ENCODE assay signal across 1 cellular context in the genomic region with DNA sequence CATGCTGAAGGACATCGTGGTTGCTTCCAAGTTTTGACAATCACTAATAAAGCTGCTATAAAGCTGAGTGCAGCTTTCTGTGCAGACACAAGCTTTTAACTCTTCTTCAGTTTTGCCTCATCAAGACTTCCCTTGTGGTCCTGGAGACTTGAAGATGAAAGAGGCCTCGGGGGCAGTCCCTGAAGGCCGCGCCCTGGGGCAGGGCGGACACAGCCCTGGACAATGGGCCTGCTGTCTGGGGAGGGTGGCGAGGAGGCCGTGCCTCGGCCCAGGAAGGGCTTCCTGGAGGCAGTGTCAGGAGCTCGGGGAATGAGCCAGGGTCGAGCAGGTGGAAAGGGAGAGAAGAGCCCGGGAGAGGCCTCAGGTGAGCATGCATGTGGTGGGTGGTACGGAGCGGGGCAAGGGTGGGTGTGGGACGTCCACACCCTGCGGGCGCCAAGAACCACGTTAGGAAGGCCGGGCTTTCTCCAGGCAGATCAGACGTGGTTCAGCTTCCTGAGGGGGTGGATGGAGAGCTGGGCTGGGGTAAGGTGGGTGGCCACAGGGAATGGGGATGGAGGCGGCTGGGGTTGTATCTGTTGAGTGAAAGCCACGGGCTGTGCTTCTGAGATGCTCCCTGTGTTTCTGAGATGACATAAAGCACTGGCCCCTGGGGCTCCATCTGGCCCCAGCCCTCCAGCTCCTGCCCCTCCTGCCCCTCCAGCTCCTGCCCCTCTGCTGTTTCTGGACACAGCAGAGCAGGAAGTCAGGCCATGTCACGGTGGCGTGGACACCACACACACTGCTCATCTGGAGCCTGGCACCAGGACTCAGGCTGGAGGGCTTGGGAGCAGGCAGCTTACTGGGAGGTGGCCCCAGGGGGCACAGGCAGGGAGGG.
TF ChIP-seq lines count a peak whose summit lies in the region.

No MANE protein-coding gene starts in this region.

TF ChIP-seq in GM12878, 131 proteins besides CTCF, POLR2A, EP300 and RAD21 (continued from another document):
- TF ChIP-seq, protein P1, sequence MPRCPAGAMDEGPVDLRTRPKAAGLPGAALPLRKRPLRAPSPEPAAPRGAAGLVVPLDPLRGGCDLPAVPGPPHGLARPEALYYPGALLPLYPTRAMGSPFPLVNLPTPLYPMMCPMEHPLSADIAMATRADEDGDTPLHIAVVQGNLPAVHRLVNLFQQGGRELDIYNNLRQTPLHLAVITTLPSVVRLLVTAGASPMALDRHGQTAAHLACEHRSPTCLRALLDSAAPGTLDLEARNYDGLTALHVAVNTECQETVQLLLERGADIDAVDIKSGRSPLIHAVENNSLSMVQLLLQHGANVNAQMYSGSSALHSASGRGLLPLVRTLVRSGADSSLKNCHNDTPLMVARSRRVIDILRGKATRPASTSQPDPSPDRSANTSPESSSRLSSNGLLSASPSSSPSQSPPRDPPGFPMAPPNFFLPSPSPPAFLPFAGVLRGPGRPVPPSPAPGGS (IDR thresholded peaks at IDR 0.05; ENCODE audit: borderline replicate concordance, insufficient read depth, low read depth, low read length, poor library complexity, severe bottlenecking) = no peak
- TF ChIP-seq ZNF384 (IDR thresholded peaks at IDR 0.05; ENCODE audit: borderline replicate concordance, low read depth, low read length) (no peak), SPI1 (IDR thresholded peaks at IDR 0.05; ENCODE audit: borderline replicate concordance, insufficient read depth, low read depth, low read length) (no peak), CEBPB (IDR thresholded peaks at IDR 0.05; ENCODE audit: borderline replicate concordance in 1 of 2, low read depth in 2 of 2, low read length in 2 of 2) (no peak), MTA3 (IDR thresholded peaks at IDR 0.05; ENCODE audit: borderline replicate concordance, low read length) (no peak), BRCA1 (IDR thresholded peaks at IDR 0.05; ENCODE audit: low read depth, low read length) (no peak)
- TF ChIP-seq, protein P2, sequence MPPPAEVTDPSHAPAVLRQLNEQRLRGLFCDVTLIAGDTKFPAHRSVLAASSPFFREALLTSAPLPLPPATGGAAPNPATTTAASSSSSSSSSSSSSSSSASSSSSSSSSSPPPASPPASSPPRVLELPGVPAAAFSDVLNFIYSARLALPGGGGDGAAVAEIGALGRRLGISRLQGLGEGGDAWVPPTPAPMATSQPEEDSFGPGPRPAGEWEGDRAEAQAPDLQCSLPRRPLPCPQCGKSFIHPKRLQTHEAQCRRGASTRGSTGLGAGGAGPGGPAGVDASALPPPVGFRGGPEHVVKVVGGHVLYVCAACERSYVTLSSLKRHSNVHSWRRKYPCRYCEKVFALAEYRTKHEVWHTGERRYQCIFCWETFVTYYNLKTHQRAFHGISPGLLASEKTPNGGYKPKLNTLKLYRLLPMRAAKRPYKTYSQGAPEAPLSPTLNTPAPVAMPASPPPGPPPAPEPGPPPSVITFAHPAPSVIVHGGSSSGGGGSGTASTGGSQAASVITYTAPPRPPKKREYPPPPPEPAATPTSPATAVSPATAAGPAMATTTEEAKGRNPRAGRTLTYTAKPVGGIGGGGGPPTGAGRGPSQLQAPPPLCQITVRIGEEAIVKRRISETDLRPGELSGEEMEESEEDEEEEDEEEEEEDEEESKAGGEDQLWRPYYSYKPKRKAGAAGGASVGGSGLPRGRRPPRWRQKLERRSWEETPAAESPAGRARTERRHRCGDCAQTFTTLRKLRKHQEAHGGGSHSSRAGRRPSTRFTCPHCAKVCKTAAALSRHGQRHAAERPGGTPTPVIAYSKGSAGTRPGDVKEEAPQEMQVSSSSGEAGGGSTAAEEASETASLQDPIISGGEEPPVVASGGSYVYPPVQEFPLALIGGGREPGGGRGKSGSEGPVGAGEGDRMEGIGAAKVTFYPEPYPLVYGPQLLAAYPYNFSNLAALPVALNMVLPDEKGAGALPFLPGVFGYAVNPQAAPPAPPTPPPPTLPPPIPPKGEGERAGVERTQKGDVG (CRISPR knock-in tag; IDR thresholded peaks at IDR 0.05) = no peak
- TF ChIP-seq, protein P3, sequence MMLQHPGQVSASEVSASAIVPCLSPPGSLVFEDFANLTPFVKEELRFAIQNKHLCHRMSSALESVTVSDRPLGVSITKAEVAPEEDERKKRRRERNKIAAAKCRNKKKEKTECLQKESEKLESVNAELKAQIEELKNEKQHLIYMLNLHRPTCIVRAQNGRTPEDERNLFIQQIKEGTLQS (IDR thresholded peaks at IDR 0.05; ENCODE audit: borderline replicate concordance, extremely low read depth, low read depth, low read length) = no peak
